36 cellular contexts compared by ENCODE assay signal in genomic region chr6:33459226-33459625, GRCh38.
"Had no signal": no experiment of that assay in that cellular context is flagged by ENCODE, and none has a peak within 500 bp of the region (broad histone marks: within the 10 kb centered on the region; RNA-seq: fewer than 3 reads in every experiment).

No MANE protein-coding gene starts in this region.

- H3K4me3 Mint-ChIP-seq: activated B cell treated with CpG ODN at 0.5 μM for 24 hours; activated CD4-positive, alpha-beta memory T cell treated with anti-CD3 and anti-CD28 coated beads for 36 hours; activated CD4-positive, alpha-beta T cell treated with anti-CD3 and anti-CD28 coated beads, Interleukin-2, amount 10 ng/mL, durations not matched to agents 24 days and 14 days; activated CD8-positive, alpha-beta T cell treated with anti-CD3 and anti-CD28 coated beads for 36 hours; activated naive CD4-positive, alpha-beta T cell treated with anti-CD3 and anti-CD28 coated beads for 36 hours; activated naive CD8-positive, alpha-beta T cell treated with anti-CD3 and anti-CD28 coated beads for 36 hours; activated T-cell treated with anti-CD3 and anti-CD28 coated beads, Interleukin-2, amount 50 U/mL, for 4 hours; activated T-cell treated with anti-CD3 and anti-CD28 coated beads, Interleukin-2, amount 50 U/mL, for 72 hours; activated T-helper 1 cell treated with anti-CD3 and anti-CD28 coated beads, Interleukin-12 subunit alpha, Interleukin-12 subunit beta, Interleukin-2, Interleukin-4 antibody, amounts not matched to agents 30 ng/mL and 10 ng/mL and 1 ng/mL, durations not matched to agents 14 hours and 24 hours and 36 hours; activated T-helper 17 cell treated with anti-CD3 and anti-CD28 coated beads, Interleukin-2, amount 50 U/mL, for 72 hours; T-helper 1 cell treated with Interleukin-12 subunit alpha and Interleukin-12 subunit beta and Interleukin-4 antibody, amounts not matched to agents 30 μg/mL and 1 μg/mL, for 36 hours; T-helper 2 cell treated with Interferon-gamma antibody and Interleukin-4, amounts not matched to agents 5 μg/mL and 100 μg/mL, for 36 hours had no signal

- H3K27ac Mint-ChIP-seq: activated B cell treated with CpG ODN at 0.5 μM for 24 hours; activated CD4-positive, alpha-beta memory T cell treated with anti-CD3 and anti-CD28 coated beads for 36 hours; activated CD4-positive, alpha-beta T cell treated with anti-CD3 and anti-CD28 coated beads, Interleukin-2, amount 10 ng/mL, durations not matched to agents 24 days and 14 days; activated CD8-positive, alpha-beta T cell treated with anti-CD3 and anti-CD28 coated beads for 36 hours; activated naive CD4-positive, alpha-beta T cell treated with anti-CD3 and anti-CD28 coated beads for 36 hours; activated naive CD4-positive, alpha-beta T cell treated with anti-CD3 and anti-CD28 coated beads, Interleukin-2, amount 50 U/mL, for 72 hours; activated naive CD8-positive, alpha-beta T cell treated with anti-CD3 and anti-CD28 coated beads for 36 hours; activated T-helper 1 cell treated with anti-CD3 and anti-CD28 coated beads, Interleukin-12 subunit alpha, Interleukin-12 subunit beta, Interleukin-2, Interleukin-4 antibody, amounts not matched to agents 30 ng/mL and 10 ng/mL and 1 ng/mL, durations not matched to agents 14 hours and 24 hours and 36 hours; activated T-helper 17 cell treated with anti-CD3 and anti-CD28 coated beads, Interleukin-2, amount 50 U/mL, for 72 hours; brain; T-helper 1 cell treated with Interleukin-12 subunit alpha and Interleukin-12 subunit beta and Interleukin-4 antibody, amounts not matched to agents 30 μg/mL and 1 μg/mL, for 36 hours; T-helper 2 cell treated with Interferon-gamma antibody and Interleukin-4, amounts not matched to agents 5 μg/mL and 100 μg/mL, for 36 hours had no signal

- DNase-seq: activated B cell treated with CpG ODN at 0.5 μM for 24 hours; activated CD4-positive, alpha-beta memory T cell treated with anti-CD3 and anti-CD28 coated beads for 36 hours; activated CD4-positive, alpha-beta T cell treated with anti-CD3 and anti-CD28 coated beads for 4 hours; activated CD4-positive, alpha-beta T cell treated with anti-CD3 and anti-CD28 coated beads, Interleukin-2, amount 10 ng/mL, durations not matched to agents 24 days and 14 days; activated CD4-positive, alpha-beta T cell treated with anti-CD3 and anti-CD28 coated beads, Interleukin-2, amount 50 U/mL, for 1 hour; activated CD4-positive, alpha-beta T cell treated with anti-CD3 and anti-CD28 coated beads, Interleukin-2, amount 50 U/mL, for 4 hours; activated CD4-positive, CD25-positive, alpha-beta regulatory T cell treated with anti-CD3 and anti-CD28 coated beads, Interleukin-2, amount 50 U/mL, for 72 hours; activated CD8-positive, alpha-beta memory T cell treated with anti-CD3 and anti-CD28 coated beads, Interleukin-2, amount 50 U/mL, for 4 hours; activated CD8-positive, alpha-beta T cell treated with anti-CD3 and anti-CD28 coated beads for 36 hours; activated effector memory CD4-positive, alpha-beta T cell treated with anti-CD3 and anti-CD28 coated beads, Interleukin-2, amount 50 U/mL, for 16 hours; activated gamma-delta T cell treated with Interleukin-2 at 50 U/mL for 16 hours; activated naive CD4-positive, alpha-beta T cell; activated naive CD4-positive, alpha-beta T cell treated with anti-CD3 and anti-CD28 coated beads for 36 hours; activated naive CD4-positive, alpha-beta T cell treated with anti-CD3 and anti-CD28 coated beads, Interleukin-2, amount 50 U/mL, for 16 hours; activated naive CD8-positive, alpha-beta T cell treated with anti-CD3 and anti-CD28 coated beads for 36 hours; activated T-cell treated with anti-CD3 and anti-CD28 coated beads for 4 hours; activated T-cell treated with anti-CD3 and anti-CD28 coated beads, Interleukin-2, amount 50 U/mL, for 1 hour; activated T-cell treated with anti-CD3 and anti-CD28 coated beads, Interleukin-2, amount 50 U/mL, for 4 hours; activated T-cell treated with anti-CD3 and anti-CD28 coated beads, Interleukin-2, amount 50 U/mL, for 72 hours; adrenal gland; amniotic stem cell; central memory CD4-positive, alpha-beta T cell; T-helper 1 cell; T-helper 2 cell; T-helper 9 cell had no signal

- H3K36me3 ChIP-seq: ascending aorta, cardiac muscle cell had no signal

- H3K27me3 Mint-ChIP-seq: activated B cell treated with CpG ODN at 0.5 μM for 24 hours; activated CD4-positive, alpha-beta memory T cell treated with anti-CD3 and anti-CD28 coated beads for 36 hours; activated CD8-positive, alpha-beta T cell treated with anti-CD3 and anti-CD28 coated beads for 36 hours; activated T-helper 17 cell treated with anti-CD3 and anti-CD28 coated beads, Interleukin-2, amount 50 U/mL, for 72 hours had no signal

- H3K27ac ChIP-seq: adrenal gland, ascending aorta, cardiac muscle cell, VCaP had no signal

- H3K27me3 ChIP-seq: adrenal gland, ascending aorta, cardiac muscle cell had no signal

- ATAC-seq: activated CD8-positive, alpha-beta T cell treated with anti-CD3 and anti-CD28 coated beads for 36 hours; activated naive CD4-positive, alpha-beta T cell treated with anti-CD3 and anti-CD28 coated beads, Interleukin-2, amount 50 U/mL, for 72 hours; activated T-cell treated with anti-CD3 and anti-CD28 coated beads, Interleukin-2, amount 50 U/mL, for 4 hours; activated T-cell treated with anti-CD3 and anti-CD28 coated beads, Interleukin-2, amount 50 U/mL, for 72 hours; activated T-helper 17 cell treated with anti-CD3 and anti-CD28 coated beads, Interleukin-2, amount 50 U/mL, for 72 hours had no signal

- H3K4me3 ChIP-seq: adrenal gland, ascending aorta, cardiac muscle cell had no signal

- FAIRE-seq: bronchial epithelial cell, TTC549 had no signal

- H3K9me3 ChIP-seq: adrenal gland, ascending aorta had no signal

- H3K9me3 Mint-ChIP-seq: activated B cell treated with CpG ODN at 0.5 μM for 24 hours; activated CD4-positive, alpha-beta memory T cell treated with anti-CD3 and anti-CD28 coated beads for 36 hours; activated CD4-positive, alpha-beta T cell treated with anti-CD3 and anti-CD28 coated beads, Interleukin-2, amount 10 ng/mL, durations not matched to agents 24 days and 14 days; activated CD8-positive, alpha-beta T cell treated with anti-CD3 and anti-CD28 coated beads for 36 hours; activated naive CD4-positive, alpha-beta T cell treated with anti-CD3 and anti-CD28 coated beads for 36 hours; activated naive CD4-positive, alpha-beta T cell treated with anti-CD3 and anti-CD28 coated beads, Interleukin-2, amount 50 U/mL, for 72 hours; activated naive CD8-positive, alpha-beta T cell treated with anti-CD3 and anti-CD28 coated beads for 36 hours; activated T-cell treated with anti-CD3 and anti-CD28 coated beads, Interleukin-2, amount 50 U/mL, for 4 hours; activated T-cell treated with anti-CD3 and anti-CD28 coated beads, Interleukin-2, amount 50 U/mL, for 72 hours; activated T-helper 1 cell treated with anti-CD3 and anti-CD28 coated beads, Interleukin-12 subunit alpha, Interleukin-12 subunit beta, Interleukin-2, Interleukin-4 antibody, amounts not matched to agents 30 ng/mL and 10 ng/mL and 1 ng/mL, durations not matched to agents 14 hours and 24 hours and 36 hours; activated T-helper 17 cell treated with anti-CD3 and anti-CD28 coated beads, Interleukin-2, amount 50 U/mL, for 72 hours; T-helper 1 cell treated with Interleukin-12 subunit alpha and Interleukin-12 subunit beta and Interleukin-4 antibody, amounts not matched to agents 30 μg/mL and 1 μg/mL, for 36 hours; T-helper 2 cell treated with Interferon-gamma antibody and Interleukin-4, amounts not matched to agents 5 μg/mL and 100 μg/mL, for 36 hours had no signal
